ENCODE assay signal across 17 cellular contexts in the genomic region with DNA sequence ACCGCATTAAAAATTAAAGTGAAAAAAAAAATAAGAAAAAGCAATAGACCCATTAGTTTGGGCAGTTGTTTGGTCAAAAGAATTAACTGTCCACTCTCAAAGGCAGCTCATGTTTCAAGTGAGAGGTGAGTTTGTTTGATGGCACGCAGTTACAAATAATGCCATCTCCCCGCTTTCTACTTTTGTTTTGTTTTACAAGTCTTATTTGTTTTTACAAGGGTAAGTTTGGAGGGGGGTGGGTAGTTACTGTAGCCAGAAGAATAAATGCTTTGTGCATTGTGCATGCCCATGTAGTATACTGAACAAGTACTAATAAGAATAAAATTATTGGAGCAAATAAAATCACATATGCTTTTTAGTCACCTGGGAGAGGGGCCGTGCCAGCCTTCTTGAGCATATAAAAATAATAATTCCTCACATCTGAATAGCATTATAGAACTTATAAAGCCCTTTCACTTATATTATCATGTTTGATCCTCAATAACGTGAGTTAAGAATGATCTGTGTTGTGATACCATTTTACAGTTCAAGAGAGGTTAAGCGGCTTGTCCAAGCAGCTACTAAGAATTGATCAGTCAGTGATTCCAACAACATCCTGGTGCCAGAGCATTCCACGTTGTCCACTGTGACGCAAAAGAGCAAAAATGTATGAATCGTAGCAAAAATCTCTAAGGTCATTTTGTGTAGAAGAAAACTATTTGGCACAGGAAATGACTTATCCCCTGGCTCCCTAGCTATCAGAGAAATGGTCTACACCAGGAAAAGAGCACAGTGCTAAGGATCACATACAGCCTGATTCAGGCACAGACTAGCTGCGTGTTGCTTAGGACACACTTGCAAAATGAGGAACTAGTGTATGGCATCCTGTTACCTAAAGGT. TPM values are rescaled to one million over a fixed set of nuclear protein-coding genes. Genes with fewer than 3 reads are reported as not detected.
DNase-seq lines count a peak whose midpoint lies in the region; ATAC-seq and TF ChIP-seq lines count a peak whose summit lies in the region.
"Had no signal": no experiment of that assay in that cellular context is flagged by ENCODE, and none has a peak within 500 bp of the region (broad histone marks: within the 10 kb centered on the region; RNA-seq: fewer than 3 reads in every experiment).

No MANE protein-coding gene starts in this region.

- no peaks in the 10 kb centered on the region for H3K27me3 Mint-ChIP-seq in MCF 10A (ENCODE audit: insufficient read depth, unreplicated experiment)
- peaks cover 7% of the 10 kb centered on the region for H3K27me3 Mint-ChIP-seq in activated T-cell treated with anti-CD3 and anti-CD28 coated beads, Interleukin-2, amount 50 U/mL, for 4 hours (ENCODE audit: low read depth)
- H3K27me3 Mint-ChIP-seq: activated B cell treated with CpG ODN at 0.5 μM for 24 hours had no signal

- H3K27ac ChIP-seq in mammary epithelial cell (ENCODE audit: insufficient read depth, low read depth, low read length) (no peak overlapping the region), psoas muscle (no peak overlapping the region)

- no peaks in the 10 kb centered on the region for H4K20me1 ChIP-seq in mammary epithelial cell (ENCODE audit: insufficient read depth, low read length)

- no peak overlapping the region for H3K4me3 Mint-ChIP-seq in MCF 10A (ENCODE audit: unreplicated experiment)
- H3K4me3 Mint-ChIP-seq in activated T-cell treated with anti-CD3 and anti-CD28 coated beads, Interleukin-2, amount 50 U/mL, for 4 hours: no peak overlapping the region
- H3K4me3 Mint-ChIP-seq: activated B cell treated with CpG ODN at 0.5 μM for 24 hours, type B pancreatic cell had no signal

- no peaks in the 10 kb centered on the region for H3K79me2 ChIP-seq in mammary epithelial cell (ENCODE audit: insufficient read depth, low read length)

- H2AFZ ChIP-seq in mammary epithelial cell (ENCODE audit: low read depth, low read length): no peak overlapping the region

- 43% methylated on average over 9 of the region's 10 CpGs for WGBS in mammary epithelial cell (ENCODE audit: low coverage, missing lambda C conversion rate)
- WGBS in psoas muscle, 3 donors: 56 to 67% (median 58%) methylated on average over 10 of the region's 10 CpGs

- in situ Hi-C loops in mammary epithelial cell (cut with MboI; ENCODE audit: low sequenced_read_pairs in 2 of 2): no loop called here

- H3K27me3 ChIP-seq in mammary epithelial cell (ENCODE audit: insufficient read depth, low read length) (no peaks in the 10 kb centered on the region), psoas muscle (ENCODE audit: insufficient read depth in 3 of 3, low read length in 2 of 3) (no peaks in the 10 kb centered on the region)

- no peak overlapping the region for H3K4me2 ChIP-seq in mammary epithelial cell (ENCODE audit: insufficient read depth, low read depth, low read length)

- H3K4me1 ChIP-seq in mammary epithelial cell (ENCODE audit: insufficient read depth, low read length): no peaks in the 10 kb centered on the region
- H3K4me1 ChIP-seq in psoas muscle: no peaks in the 10 kb centered on the region

- H3K9me3 Mint-ChIP-seq in MCF 10A (ENCODE audit: unreplicated experiment): no peaks in the 10 kb centered on the region
- peaks cover 5% of the 10 kb centered on the region for H3K9me3 Mint-ChIP-seq in activated T-cell treated with anti-CD3 and anti-CD28 coated beads, Interleukin-2, amount 50 U/mL, for 4 hours
- H3K9me3 Mint-ChIP-seq: activated B cell treated with CpG ODN at 0.5 μM for 24 hours had no signal

- no peaks in the 10 kb centered on the region for H3K4me1 Mint-ChIP-seq in MCF 10A (ENCODE audit: insufficient read depth, unreplicated experiment)
- H3K4me1 Mint-ChIP-seq in activated T-cell treated with anti-CD3 and anti-CD28 coated beads, Interleukin-2, amount 50 U/mL, for 4 hours (ENCODE audit: low read depth): no peaks in the 10 kb centered on the region
- H3K4me1 Mint-ChIP-seq: activated B cell treated with CpG ODN at 0.5 μM for 24 hours had no signal

- DNase-seq in MCF 10A (ENCODE audit: unreplicated experiment): peak; percentile 44
- no peak for DNase-seq in mammary epithelial cell
- DNase-seq in foreskin fibroblast: peak; percentile 84 to 86
- no peak for DNase-seq in NCI-H82 treated with DMSO at 0.1 percent for 48 hours (lab: John Stamatoyannopoulos, UW; ENCODE audit: unreplicated experiment)
- DNase-seq in activated T-cell treated with anti-CD3 and anti-CD28 coated beads, Interleukin-2, amount 50 U/mL, for 4 hours: no peak
- no peak for DNase-seq in psoas muscle
- no peak for DNase-seq in stimulated activated naive CD4-positive, alpha-beta T cell treated with Interleukin-2 at 50 U/mL for 16 hours (lab: John Stamatoyannopoulos, UW)
- DNase-seq: 8988T; activated B cell treated with CpG ODN at 0.5 μM for 24 hours; amygdala; effector CD8-positive, alpha-beta T cell; head of caudate nucleus; NCI-H1436; NCI-H526 had no signal

- H3K9me3 ChIP-seq in mammary epithelial cell (replicated peaks; ENCODE audit: insufficient read depth, low read length): peaks cover 2% of the 10 kb centered on the region
- H3K9me3 ChIP-seq in psoas muscle: no peaks in the 10 kb centered on the region

- H3K9ac ChIP-seq in mammary epithelial cell (ENCODE audit: insufficient read depth, low read length): no peak overlapping the region

- H3K36me3 Mint-ChIP-seq in MCF 10A (ENCODE audit: insufficient read depth, unreplicated experiment): no peaks in the 10 kb centered on the region
- no peaks in the 10 kb centered on the region for H3K36me3 Mint-ChIP-seq in activated T-cell treated with anti-CD3 and anti-CD28 coated beads, Interleukin-2, amount 50 U/mL, for 4 hours (ENCODE audit: insufficient read depth)
- H3K36me3 Mint-ChIP-seq: type B pancreatic cell had no signal

- POLR2A ChIA-PET in MCF 10A (lab: Yijun Ruan, JAX): no interaction called here

- H3K4me3 ChIP-seq in mammary epithelial cell (replicated peaks in 1 of 3; ENCODE audit: insufficient read depth in 1 of 3, low read depth in 2 of 3, low read length in 3 of 3): no peak overlapping the region
- H3K4me3 ChIP-seq in WI38 (ENCODE audit: low read depth, low read length): peak overlapping the region; percentile 17; the same call in 1 of the 2 replicates
- no peak overlapping the region for H3K4me3 ChIP-seq in foreskin fibroblast (ENCODE audit: low read depth in 1 of 2, low read length in 2 of 2)
- no peak overlapping the region for H3K4me3 ChIP-seq in psoas muscle

- BruUV-seq in MCF 10A (replicated peaks; lab: Mats Ljungman, UMichigan) (no TSS peak), mammary epithelial cell (replicated peaks; lab: Mats Ljungman, UMichigan) (no TSS peak)

- CTCF ChIA-PET in MCF 10A (lab: Yijun Ruan, JAX) (no interaction called here), mammary epithelial cell (lab: Charles Lee; ENCODE audit: low non-redundant PET) (no interaction called here)

- intact Hi-C loops in MCF 10A (cut with micrococcal nuclease): no loop called here
- intact Hi-C loops in mammary epithelial cell (cut with micrococcal nuclease): no loop called here
- intact Hi-C loops in psoas muscle (cut with DNase I): no loop called here

- ATAC-seq in activated T-cell treated with anti-CD3 and anti-CD28 coated beads, Interleukin-2, amount 50 U/mL, for 4 hours: no peak
- no peak for ATAC-seq in psoas muscle

- H3K27ac Mint-ChIP-seq in MCF 10A (ENCODE audit: low read depth, unreplicated experiment): no peak overlapping the region
- H3K27ac Mint-ChIP-seq: activated B cell treated with CpG ODN at 0.5 μM for 24 hours, type B pancreatic cell had no signal

- TF ChIP-seq CTCF in MCF 10A (IDR thresholded peaks at IDR 0.05; ENCODE audit: unreplicated experiment) (no peak), mammary epithelial cell (conservative IDR thresholded peaks at IDR 0.05 in 1 of 2, IDR thresholded peaks at IDR 0.05 in 1 of 2; ENCODE audit: extremely low read depth in 1 of 2, insufficient read depth in 1 of 2, low read depth in 1 of 2, low read length in 2 of 2) (no peak), WI38 (IDR thresholded peaks at IDR 0.05; ENCODE audit: low read depth, low read length) (no peak), foreskin fibroblast (IDR thresholded peaks at IDR 0.05; ENCODE audit: low read depth, low read length) (no peak), psoas muscle (IDR thresholded peaks at IDR 0.05) (no peak)

- no peaks in the 10 kb centered on the region for H3K36me3 ChIP-seq in mammary epithelial cell (ENCODE audit: insufficient read depth, low read length)
- no peaks in the 10 kb centered on the region for H3K36me3 ChIP-seq in psoas muscle (ENCODE audit: insufficient read depth in 1 of 2, low read depth in 1 of 2)

- dilution Hi-C loops in mammary epithelial cell (cut with HindIII; ENCODE audit: low sequenced_read_pairs): no loop called here

RNA-seq across cellular contexts. Expression of gene ANKFN1, which starts 32.9 kb away (rescaled TPM):
- 0.49 and 1.1 TPM in 2 replicates for total RNA-seq in MCF 10A (2022)
- total RNA-seq in mammary epithelial cell: not detected
- polyA plus RNA-seq in mammary epithelial cell: not detected
- not detected for polyA minus RNA-seq in mammary epithelial cell
- total RNA-seq in activated T-cell treated with anti-CD3 and anti-CD28 coated beads, Interleukin-2, amount 50 U/mL, for 4 hours: not detected
- under 1 TPM in 2 of 4 donors, not detected in 2; 0.06 to 0.28 TPM for total RNA-seq in psoas muscle
- under 1 TPM in 2 of 3 donors, not detected in 1; 0.01 TPM for polyA plus RNA-seq in psoas muscle
- total RNA-seq: activated B cell treated with CpG ODN at 0.5 μM for 24 hours, liver had no signal
- polyA plus RNA-seq: liver had no signal

Comparison
In these comparisons a context has a peak if more than half of its experiments do, and no peak if none do; other contexts are left out.
1. DNase-seq: peak in MCF 10A (single experiment) and foreskin fibroblast (2 of 2); none in mammary epithelial cell (single experiment), NCI-H82 treated with DMSO at 0.1 percent for 48 hours (single experiment), activated T-cell treated with anti-CD3 and anti-CD28 coated beads, Interleukin-2, amount 50 U/mL, for 4 hours (single experiment), psoas muscle (0 of 2) and stimulated activated naive CD4-positive, alpha-beta T cell treated with Interleukin-2 at 50 U/mL for 16 hours (single experiment).